ENCODE assay signal across 22 cellular contexts in the genomic region with DNA sequence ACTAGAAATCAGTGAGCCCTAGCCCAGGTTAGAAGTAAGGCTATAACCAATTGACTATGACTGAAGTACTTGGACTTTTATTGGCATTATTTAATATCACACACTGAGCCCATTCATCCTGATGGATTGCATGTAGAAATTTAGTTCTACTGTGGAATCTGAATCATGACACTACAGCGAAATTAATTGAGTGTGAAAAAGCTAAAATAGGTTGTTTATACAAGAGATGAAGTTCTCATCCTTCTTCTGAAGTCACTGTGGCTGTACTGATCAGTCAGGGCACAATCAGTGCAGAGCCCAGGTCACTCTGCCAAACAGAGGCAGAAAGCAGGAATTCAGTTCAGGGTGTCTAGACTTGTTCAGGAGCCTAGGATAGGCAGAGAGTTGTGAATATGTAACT.
DNase-seq lines count a peak whose midpoint lies in the region; ATAC-seq, FAIRE-seq and TF ChIP-seq lines count a peak whose summit lies in the region.
"Had no signal": no experiment of that assay in that cellular context is flagged by ENCODE, and none has a peak within 500 bp of the region (broad histone marks: within the 10 kb centered on the region; RNA-seq: fewer than 3 reads in every experiment).

No MANE protein-coding gene starts in this region.

- no peaks in the 10 kb centered on the region for H4K20me1 ChIP-seq in keratinocyte (ENCODE audit: control insufficient read depth, extremely low read depth, insufficient read depth, low read length)
- H4K20me1 ChIP-seq: BLaER1 had no signal

- H3K79me2 ChIP-seq in keratinocyte (ENCODE audit: control insufficient read depth, insufficient read depth, low read length) = no peaks in the 10 kb centered on the region

- H3K9me1 ChIP-seq in keratinocyte (ENCODE audit: control insufficient read depth, extremely low read depth, insufficient read depth, low read length) = no peaks in the 10 kb centered on the region

- H2AFZ ChIP-seq in keratinocyte (ENCODE audit: control insufficient read depth, low read length) = no peak overlapping the region

- H3K9me3 Mint-ChIP-seq in stimulated activated effector memory CD8-positive, alpha-beta T cell treated with anti-CD3 and anti-CD28 coated beads, Interleukin-12 subunit alpha, Interleukin-12 subunit beta, amount 100 ng/mL, for 72 hours = no peaks in the 10 kb centered on the region
- H3K9me3 Mint-ChIP-seq: CD4-positive, alpha-beta memory T cell had no signal

- H3K9ac ChIP-seq in keratinocyte (ENCODE audit: control insufficient read depth, extremely low read depth, insufficient read depth, low read length) = no peak overlapping the region
- H3K9ac ChIP-seq: BLaER1 had no signal

- peaks cover 44% of the 10 kb centered on the region for H3K36me3 Mint-ChIP-seq in stimulated activated effector memory CD8-positive, alpha-beta T cell treated with anti-CD3 and anti-CD28 coated beads, Interleukin-12 subunit alpha, Interleukin-12 subunit beta, amount 100 ng/mL, for 72 hours

- H3K27ac ChIP-seq in keratinocyte (ENCODE audit: control insufficient read depth, insufficient read depth, low read length) = no peak overlapping the region
- H3K27ac ChIP-seq: BLaER1 had no signal

- no peaks in the 10 kb centered on the region for H3K36me3 ChIP-seq in keratinocyte (ENCODE audit: control insufficient read depth in 2 of 2, extremely low read depth in 1 of 2, insufficient read depth in 2 of 2, low read length in 2 of 2)
- H3K36me3 ChIP-seq: BLaER1, MG63 had no signal

- no peak for ATAC-seq in stimulated activated effector memory CD8-positive, alpha-beta T cell treated with anti-CD3 and anti-CD28 coated beads, Interleukin-12 subunit alpha, Interleukin-12 subunit beta, amount 100 ng/mL, for 72 hours
- ATAC-seq in HG02642 (IDR thresholded peaks at IDR 0.05; ENCODE audit: poor library complexity, unreplicated experiment) = no peak

- no peaks in the 10 kb centered on the region for H3K9me3 ChIP-seq in keratinocyte (ENCODE audit: control insufficient read depth, low read depth, low read length)
- H3K9me3 ChIP-seq: BLaER1, MG63 had no signal

- TF ChIP-seq CTCF in keratinocyte (optimal IDR thresholded peaks at IDR 0.05 in 1 of 3, IDR thresholded peaks at IDR 0.05 in 1 of 3, conservative IDR thresholded peaks at IDR 0.05 in 1 of 3; ENCODE audit: extremely low read depth in 1 of 3, insufficient read depth in 2 of 3, low read length in 3 of 3) = no peak

- peaks cover 11% of the 10 kb centered on the region for H3K4me1 ChIP-seq in keratinocyte (ENCODE audit: control insufficient read depth, extremely low read depth, insufficient read depth, low read length)

- no peak overlapping the region for H3K4me3 Mint-ChIP-seq in stimulated activated effector memory CD8-positive, alpha-beta T cell treated with anti-CD3 and anti-CD28 coated beads, Interleukin-12 subunit alpha, Interleukin-12 subunit beta, amount 100 ng/mL, for 72 hours
- H3K4me3 Mint-ChIP-seq: CD4-positive, alpha-beta memory T cell had no signal

- peak; percentile 77 for DNase-seq in Caki2 (ENCODE audit: low read depth)
- peak; percentile 16 for DNase-seq in astrocyte of the hippocampus (ENCODE audit: low read depth, low spot score)
- no peak for DNase-seq in keratinocyte (ENCODE audit: low read depth, low spot score)
- DNase-seq in stimulated activated effector memory CD8-positive, alpha-beta T cell treated with anti-CD3 and anti-CD28 coated beads, Interleukin-12 subunit alpha, Interleukin-12 subunit beta, amount 100 ng/mL, for 72 hours (ENCODE audit: low spot score in 2 of 2) = no peak
- no peak for DNase-seq in GM03348 (ENCODE audit: low spot score)
- DNase-seq in activated CD4-positive, CD25-positive, alpha-beta regulatory T cell (lab: John Stamatoyannopoulos, UW) = no peak
- DNase-seq: Calu3; CD4-positive, alpha-beta memory T cell; DMS153; Kasumi-1; MG63; NCI-H1417; NCI-H1694 treated with DMSO at 0.1 percent for 48 hours; NCI-H2081 treated with DMSO at 0.1 percent for 48 hours; NCI-H2171 treated with DMSO at 0.1 percent for 48 hours; NCI-H526; OCI-M1; Right ventricle myocardium superior had no signal

- H3K4me2 ChIP-seq in keratinocyte (ENCODE audit: control insufficient read depth, extremely low read depth, insufficient read depth, low read depth, low read length) = no peak overlapping the region
- H3K4me2 ChIP-seq: BLaER1 had no signal

- no peaks in the 10 kb centered on the region for H3K27me3 ChIP-seq in keratinocyte (ENCODE audit: control insufficient read depth, extremely low read depth, insufficient read depth, low read length)
- H3K27me3 ChIP-seq: BLaER1, MG63 had no signal

- no peak overlapping the region for H3K4me3 ChIP-seq in keratinocyte (ENCODE audit: control insufficient read depth in 2 of 3, extremely low read depth in 1 of 3, insufficient read depth in 2 of 3, low read depth in 1 of 3, low read length in 3 of 3)
- H3K4me3 ChIP-seq: BLaER1, MG63 had no signal

- peak; percentile 73 for FAIRE-seq in keratinocyte (lab: Jason Lieb, UNC)
- FAIRE-seq: G401.6, GM18507 had no signal

- H3K4me1 Mint-ChIP-seq in stimulated activated effector memory CD8-positive, alpha-beta T cell treated with anti-CD3 and anti-CD28 coated beads, Interleukin-12 subunit alpha, Interleukin-12 subunit beta, amount 100 ng/mL, for 72 hours = peaks cover 16% of the 10 kb centered on the region

- H3K27ac Mint-ChIP-seq in stimulated activated effector memory CD8-positive, alpha-beta T cell treated with anti-CD3 and anti-CD28 coated beads, Interleukin-12 subunit alpha, Interleukin-12 subunit beta, amount 100 ng/mL, for 72 hours = peak overlapping the region; percentile 58

- in situ Hi-C loops in Caki2 (cut with HindIII; ENCODE audit: low pct_unique_long_range_greater_than_20kb, low sequenced_read_pairs) = no loop called here

- dilution Hi-C loops in keratinocyte (cut with MboI; ENCODE audit: extremely low pct_ligation_motif_present, low sequenced_read_pairs) = no loop called here

Comparison
In these comparisons a context has a peak if more than half of its experiments do, and no peak if none do; other contexts are left out.
1. DNase-seq: peak in Caki2 (single experiment) and astrocyte of the hippocampus (single experiment); none in keratinocyte (single experiment), stimulated activated effector memory CD8-positive, alpha-beta T cell treated with anti-CD3 and anti-CD28 coated beads, Interleukin-12 subunit alpha, Interleukin-12 subunit beta, amount 100 ng/mL, for 72 hours (0 of 2), GM03348 (single experiment) and activated CD4-positive, CD25-positive, alpha-beta regulatory T cell (0 of 4).